Comparison of ENCODE assay signal across 9 cellular contexts in the genomic region with DNA sequence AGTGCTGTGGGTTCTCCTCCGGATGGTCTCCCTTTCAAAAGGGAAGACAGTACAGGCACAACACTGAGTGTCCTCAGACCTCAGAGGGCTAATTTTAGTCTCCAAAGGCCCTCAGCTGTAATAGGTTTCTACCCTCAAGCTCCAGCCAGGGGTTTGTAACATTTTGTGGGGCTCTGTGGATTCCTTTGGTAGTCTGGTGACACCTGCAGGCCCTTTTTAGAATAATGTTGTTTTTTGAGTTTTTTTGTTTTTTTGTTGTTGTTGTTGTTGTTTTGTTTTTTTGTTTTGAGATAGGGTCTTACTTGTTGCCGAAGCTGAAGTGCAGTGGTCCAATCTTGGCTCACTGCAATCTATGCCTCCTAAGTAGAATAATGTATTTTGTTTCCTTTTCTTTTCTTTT. TPM values are rescaled to one million over a fixed set of nuclear protein-coding genes. Genes with fewer than 3 reads are reported as not detected.
DNase-seq lines count a peak whose midpoint lies in the region; ATAC-seq and TF ChIP-seq lines count a peak whose summit lies in the region.
"Had no signal": no experiment of that assay in that cellular context is flagged by ENCODE, and none has a peak within 500 bp of the region (broad histone marks: within the 10 kb centered on the region; RNA-seq: fewer than 3 reads in every experiment).

No MANE protein-coding gene starts in this region.

- no peaks in the 10 kb centered on the region for H3K27me3 Mint-ChIP-seq in CD4-positive, CD25-positive, alpha-beta regulatory T cell
- H3K27me3 Mint-ChIP-seq in memory B cell = no peaks in the 10 kb centered on the region

- no peaks in the 10 kb centered on the region for H3K9me3 Mint-ChIP-seq in CD4-positive, CD25-positive, alpha-beta regulatory T cell
- H3K9me3 Mint-ChIP-seq in memory B cell = no peaks in the 10 kb centered on the region

- H3K4me1 ChIP-seq in CD4-positive, CD25-positive, alpha-beta regulatory T cell (ENCODE audit: control insufficient read depth, insufficient read depth, low read length, poor library complexity, severe bottlenecking) = no peaks in the 10 kb centered on the region

- no peak overlapping the region for H3K4me3 Mint-ChIP-seq in CD4-positive, CD25-positive, alpha-beta regulatory T cell
- H3K4me3 Mint-ChIP-seq in memory B cell = no peak overlapping the region

- no peaks in the 10 kb centered on the region for H3K27me3 ChIP-seq in CD4-positive, CD25-positive, alpha-beta regulatory T cell (ENCODE audit: control insufficient read depth, insufficient read depth, low read length)
- H3K27me3 ChIP-seq in brain microvascular endothelial cell (replicated peaks) = no peaks in the 10 kb centered on the region

- H3K9me3 ChIP-seq in CD4-positive, CD25-positive, alpha-beta regulatory T cell (ENCODE audit: control insufficient read depth in 2 of 2, low read length in 2 of 2) = no peaks in the 10 kb centered on the region

- no peak for ATAC-seq in CD4-positive, CD25-positive, alpha-beta regulatory T cell (ENCODE audit: low read depth in 2 of 2)
- ATAC-seq in memory B cell (ENCODE audit: low read depth) (peak; percentile 38), HG03432 (IDR thresholded peaks at IDR 0.05; ENCODE audit: unreplicated experiment) (no peak)
- ATAC-seq in activated CD4-positive, CD25-positive, alpha-beta regulatory T cell treated with anti-CD3 and anti-CD28 coated beads, Interleukin-2, amount 50 U/mL, for 24 hours = no peak

- H3K4me3 ChIP-seq in CD4-positive, CD25-positive, alpha-beta regulatory T cell (ENCODE audit: low read depth, low read length) = no peak overlapping the region
- no peak overlapping the region for H3K4me3 ChIP-seq in brain microvascular endothelial cell (ENCODE audit: low read depth, low read length)

- no peak overlapping the region for H3K27ac Mint-ChIP-seq in CD4-positive, CD25-positive, alpha-beta regulatory T cell
- no peak overlapping the region for H3K27ac Mint-ChIP-seq in memory B cell

- H3K4me1 Mint-ChIP-seq in CD4-positive, CD25-positive, alpha-beta regulatory T cell = no peaks in the 10 kb centered on the region
- H3K4me1 Mint-ChIP-seq in memory B cell = no peaks in the 10 kb centered on the region

- no peak overlapping the region for H3K27ac ChIP-seq in CD4-positive, CD25-positive, alpha-beta regulatory T cell (ENCODE audit: insufficient read depth, low read length, poor library complexity, severe bottlenecking)
- no peak overlapping the region for H3K27ac ChIP-seq in brain microvascular endothelial cell

- peaks cover 22% of the 10 kb centered on the region for H3K36me3 Mint-ChIP-seq in CD4-positive, CD25-positive, alpha-beta regulatory T cell
- peaks cover 15% of the 10 kb centered on the region for H3K36me3 Mint-ChIP-seq in memory B cell

- DNase-seq in CD4-positive, CD25-positive, alpha-beta regulatory T cell = peak in 2 of 3 donors; percentile 23 to 30
- DNase-seq in LHCN-M2 (ENCODE audit: low read depth) (peak; percentile 38), brain microvascular endothelial cell (no peak), memory B cell (ENCODE audit: low spot score in 2 of 2) (no peak), nucleus accumbens (lab: John Stamatoyannopoulos, UW) (no peak)
- no peak for DNase-seq in activated CD4-positive, CD25-positive, alpha-beta regulatory T cell treated with anti-CD3 and anti-CD28 coated beads, Interleukin-2, amount 50 U/mL, for 72 hours
- DNase-seq: small intestine had no signal

- in situ Hi-C loops in brain microvascular endothelial cell (cut with HindIII; ENCODE audit: low pct_ligation_motif_present, low sequenced_read_pairs) = no loop called here

- peak; percentile 47 for TF ChIP-seq CTCF in brain microvascular endothelial cell (IDR thresholded peaks at IDR 0.05; ENCODE audit: low read depth, low read length, missing control alignments)

- peaks cover 2% of the 10 kb centered on the region for H3K36me3 ChIP-seq in CD4-positive, CD25-positive, alpha-beta regulatory T cell (ENCODE audit: control insufficient read depth, insufficient read depth, low read length)
- peaks cover 6% of the 10 kb centered on the region for H3K36me3 ChIP-seq in brain microvascular endothelial cell (replicated peaks)

RNA-seq across cellular contexts. Expression of a gene that starts 15.0 kb away (rescaled TPM):
- total RNA-seq in CD4-positive, CD25-positive, alpha-beta regulatory T cell = 12.1 TPM
- polyA plus RNA-seq in CD4-positive, CD25-positive, alpha-beta regulatory T cell = 1 to 10 TPM; 1.1 to 1.6 (median 1.4) TPM
- 14.2 and 14.7 TPM in 2 replicates for total RNA-seq in LHCN-M2 (2014; rRNA removed)
- polyA plus RNA-seq in LHCN-M2 (2012) = 7.8 TPM

RNA-seq across cellular contexts. Expression of a gene that starts 34.5 kb away (rescaled TPM):
- total RNA-seq in CD4-positive, CD25-positive, alpha-beta regulatory T cell = 4.5 TPM
- 1 to 10 TPM; 2.7 to 4.5 (median 3.5) TPM for polyA plus RNA-seq in CD4-positive, CD25-positive, alpha-beta regulatory T cell
- total RNA-seq in LHCN-M2 (2014; rRNA removed) = 5.5 and 5.8 TPM in 2 replicates
- 2.7 TPM for polyA plus RNA-seq in LHCN-M2 (2012)

Comparison
In these comparisons a context has a peak if more than half of its experiments do, and no peak if none do; other contexts are left out.
1. DNase-seq: peak in CD4-positive, CD25-positive, alpha-beta regulatory T cell (2 of 3) and LHCN-M2 (single experiment); none in brain microvascular endothelial cell (single experiment), memory B cell (0 of 2), nucleus accumbens (0 of 56) and activated CD4-positive, CD25-positive, alpha-beta regulatory T cell treated with anti-CD3 and anti-CD28 coated beads, Interleukin-2, amount 50 U/mL, for 72 hours (single experiment).